ENCODE assay signal across 1 cellular context in genomic region chr2:172574965-172575364, GRCh38.
TF ChIP-seq lines count a peak whose summit lies in the region.

No MANE protein-coding gene starts in this region.

TF ChIP-seq in GM12878, 131 proteins besides CTCF, POLR2A, EP300 and RAD21 (continued from another document):
- TF ChIP-seq ZNF384 (IDR thresholded peaks at IDR 0.05; ENCODE audit: borderline replicate concordance, low read depth, low read length) (0 out of 2 replicates have a peak, but pooled peaks have one; percentile 11), E4F1 (IDR thresholded peaks at IDR 0.05; ENCODE audit: borderline replicate concordance, partially characterized antibody) (no peak), NR2C1 (IDR thresholded peaks at IDR 0.05) (no peak), IKZF1 (conservative IDR thresholded peaks at IDR 0.05) (no peak), WRNIP1 (IDR thresholded peaks at IDR 0.05; ENCODE audit: borderline replicate concordance, low read depth, low read length) (no peak), LARP7 (IDR thresholded peaks at IDR 0.05) (no peak)
